ENCODE assay signal across 29 cellular contexts in genomic region chr14:103731916-103732867, GRCh38. TPM values are rescaled to one million over a fixed set of nuclear protein-coding genes. Genes with fewer than 3 reads are reported as not detected.
DNase-seq lines count a peak whose midpoint lies in the region; ATAC-seq, FAIRE-seq and TF ChIP-seq lines count a peak whose summit lies in the region.
"Had no signal": no experiment of that assay in that cellular context is flagged by ENCODE, and none has a peak within 500 bp of the region (broad histone marks: within the 10 kb centered on the region; RNA-seq: fewer than 3 reads in every experiment).

No MANE protein-coding gene starts in this region.

- H3K9me1 ChIP-seq in K562 (ENCODE audit: control insufficient read depth, insufficient read depth, low read length), result no peaks in the 10 kb centered on the region

- H4K20me1 ChIP-seq in H9 (ENCODE audit: control insufficient read depth, insufficient read depth, insufficient read length) (peaks cover 3% of the 10 kb centered on the region), K562 (replicated peaks; ENCODE audit: control insufficient read depth, insufficient read depth, low read length) (no peaks in the 10 kb centered on the region)

- POLR2A ChIA-PET in K562 (lab: Yijun Ruan, JAX), result interaction anchor here (0.6 to 1.0 kb wide), 2 partner anchors 19 to 85 kb away, joined by 3 read pairs; no protein-coding TSS in a partner anchor

- no peak overlapping the region for H3K23ac ChIP-seq in H9 (ENCODE audit: insufficient read length, low read depth, low read length)

- no peaks in the 10 kb centered on the region for H3K9me3 ChIP-seq in H9 (ENCODE audit: control insufficient read depth, low read depth, low read length)
- H3K9me3 ChIP-seq in K562 (replicated peaks; ENCODE audit: control insufficient read depth, insufficient read depth, low read depth, low read length), result no peaks in the 10 kb centered on the region
- H3K9me3 ChIP-seq in spleen, result no peaks in the 10 kb centered on the region
- H3K9me3 ChIP-seq: BLaER1 treated with 17β-estradiol and CSF1 and Interleukin-3, amounts not matched to agents 10 nM and 100 nM; MG63; sigmoid colon; upper lobe of right lung had no signal

- no TSS peak for BruUV-seq in K562 (replicated peaks; lab: Mats Ljungman, UMichigan)

- no peak overlapping the region for H3K4me2 ChIP-seq in H9 (ENCODE audit: insufficient read depth, insufficient read length, low read length)
- no peak overlapping the region for H3K4me2 ChIP-seq in K562 (ENCODE audit: insufficient read depth, low read length)
- H3K4me2 ChIP-seq: BLaER1 treated with 17β-estradiol and CSF1 and Interleukin-3, amounts not matched to agents 10 nM and 100 nM; KMS-11; neural progenitor cell had no signal

- no peaks in the 10 kb centered on the region for H3K27me3 Mint-ChIP-seq in H9 (ENCODE audit: low read depth)
- no peaks in the 10 kb centered on the region for H3K27me3 Mint-ChIP-seq in progenitor cell of endocrine pancreas

- H4K8ac ChIP-seq in H9 (replicated peaks; ENCODE audit: insufficient read length, low read depth, low read length), result no peak overlapping the region

- H3K23me2 ChIP-seq in H9 (ENCODE audit: insufficient read length, low read depth, low read length, poor library complexity, severe bottlenecking), result no peaks in the 10 kb centered on the region

- no peak overlapping the region for H2BK5ac ChIP-seq in H9 (ENCODE audit: insufficient read length, low read length)

- WGBS in H9 (ENCODE audit: extremely low coverage, insufficient read length, low lambda C conversion rate), result no CpG with 5 or more reads among the region's 24 CpGs
- WGBS in K562 (ENCODE audit: insufficient coverage, low coverage, missing lambda C conversion rate), result 95% methylated on average over 15 of the region's 24 CpGs
- WGBS in spleen, 5 donors, result 92 to 96% (median 93%) methylated on average over 13 to 24 of the region's 24 CpGs

- intact Hi-C loops in K562 (cut with micrococcal nuclease) (no loop called here), spleen (cut with DNase I; ENCODE audit: low total_unique reads) (no loop called here)

- no peak for TF ChIP-seq EP300 in K562 (IDR thresholded peaks at IDR 0.05; ENCODE audit: low read length)

- H3K9me3 Mint-ChIP-seq in H9, result no peaks in the 10 kb centered on the region
- H3K9me3 Mint-ChIP-seq in progenitor cell of endocrine pancreas (ENCODE audit: low read depth), result no peaks in the 10 kb centered on the region
- H3K9me3 Mint-ChIP-seq: neural progenitor cell had no signal

- no peak for TF ChIP-seq RAD21 in K562 (CRISPR knock-in tag; conservative IDR thresholded peaks at IDR 0.05 in 1 of 2, IDR thresholded peaks at IDR 0.05 in 1 of 2)

- H2AFZ ChIP-seq in H9 (ENCODE audit: low read length) (no peak overlapping the region), K562 (ENCODE audit: low read depth, low read length) (no peak overlapping the region)
- H2AFZ ChIP-seq: neural progenitor cell had no signal

- H3K4ac ChIP-seq in H9 (ENCODE audit: low read depth, low read length), result no peak overlapping the region

- DNase-seq in H9, result no peak
- DNase-seq in K562 (ENCODE audit: extremely low read depth in 1 of 4, low spot score in 3 of 4), result no peak
- DNase-seq in spleen, result peak; percentile 71
- no peak for DNase-seq in progenitor cell of endocrine pancreas (ENCODE audit: low spot score, unreplicated experiment)
- DNase-seq in anterior cingulate cortex (lab: John Stamatoyannopoulos, UW), result no peak
- DNase-seq in HuH-7.5 (ENCODE audit: low spot score), result no peak
- no peak for DNase-seq in occipital lobe (lab: John Stamatoyannopoulos, UW)
- DNase-seq: activated CD4-positive, alpha-beta T cell treated with anti-CD3 and anti-CD28 coated beads, Interleukin-2, amount 50 U/mL, for 4 hours; activated T-cell treated with anti-CD3 and anti-CD28 coated beads, Interleukin-2, amount 50 U/mL, for 48 hours; central memory CD4-positive, alpha-beta T cell; COR-L47; DMS53; foreskin fibroblast; islet precursor cell; mammary epithelial cell; MG63; NCI-H1105 treated with DMSO at 0.1 percent for 48 hours; NCI-H2029; NCI-H510A treated with DMSO at 0.1 percent for 48 hours; sigmoid colon; stimulated activated CD4-positive, alpha-beta T cell treated with anti-CD3 and anti-CD28 coated beads, Interleukin-4, amount 100 ng/mL, for 24 hours; substantia nigra; T-helper 1 cell had no signal

- H3K4me3 Mint-ChIP-seq in H9, result no peak overlapping the region
- H3K4me3 Mint-ChIP-seq in progenitor cell of endocrine pancreas (ENCODE audit: low read depth), result no peak overlapping the region
- H3K4me3 Mint-ChIP-seq: neural progenitor cell had no signal

- H2BK20ac ChIP-seq in H9 (ENCODE audit: low read depth, low read length, poor library complexity, severe bottlenecking), result no peak overlapping the region

- H3K36me3 ChIP-seq in K562 (ENCODE audit: control insufficient read depth, insufficient read depth, low read length), result peaks cover 50% of the 10 kb centered on the region; the same call in 2 of the 3 replicates
- peaks cover 0 to 99% (median 60%) of the 10 kb centered on the region in 6 donors for H3K36me3 ChIP-seq in spleen
- H3K36me3 ChIP-seq: MG63, neural progenitor cell had no signal

- H4K91ac ChIP-seq in H9 (ENCODE audit: insufficient read length, low read depth, low read length), result peak overlapping the region; percentile 2

- H3K4me3 ChIP-seq in K562, result no peak overlapping the region
- no peak overlapping the region for H3K4me3 ChIP-seq in spleen
- H3K4me3 ChIP-seq: BLaER1 treated with 17β-estradiol and CSF1 and Interleukin-3, amounts not matched to agents 10 nM and 100 nM; MG63; neural progenitor cell; sigmoid colon; upper lobe of right lung had no signal

- TF ChIP-seq POLR2A in K562 (conservative IDR thresholded peaks at IDR 0.05) (no peak), spleen (IDR thresholded peaks at IDR 0.05) (no peak)

- TF ChIP-seq CTCF in H9 (conservative IDR thresholded peaks at IDR 0.05) (no peak), K562 (IDR thresholded peaks at IDR 0.05 in 2 of 3, conservative IDR thresholded peaks at IDR 0.05 in 1 of 3; ENCODE audit: insufficient read depth in 2 of 3, low read depth in 1 of 3, low read length in 3 of 3) (no peak), spleen (IDR thresholded peaks at IDR 0.05 in 8 of 11, conservative IDR thresholded peaks at IDR 0.05 in 3 of 11) (no peak), progenitor cell of endocrine pancreas (IDR thresholded peaks at IDR 0.05; ENCODE audit: unreplicated experiment) (no peak)

- peak overlapping the region in 1 of 3 experiments; percentile 53; a peak in 2 of 7 replicates for H3K27ac Mint-ChIP-seq in H9
- no peak overlapping the region for H3K27ac Mint-ChIP-seq in progenitor cell of endocrine pancreas
- H3K27ac Mint-ChIP-seq: neural progenitor cell had no signal

- H3K27ac ChIP-seq in H9 (ENCODE audit: insufficient read length, low read depth, low read length) (no peak overlapping the region), K562 (ENCODE audit: extremely low read depth, low read depth, low read length) (no peak overlapping the region), layer of hippocampus (ENCODE audit: low read depth, low read length) (peak overlapping the region; percentile 69), spleen (peak overlapping the region in 1 of 8 donors; percentile 30)
- H3K27ac ChIP-seq: BLaER1 treated with 17β-estradiol and CSF1 and Interleukin-3, amounts not matched to agents 10 nM and 100 nM; KMS-11; neural progenitor cell; sigmoid colon; upper lobe of right lung had no signal

- peaks cover 2 to 44% (median 34%) of the 10 kb centered on the region in 3 experiments; a peak in 6 of 7 replicates for H3K36me3 Mint-ChIP-seq in H9 (ENCODE audit: insufficient read depth in 1 of 3, low read depth in 3 of 3)
- peaks cover 22% of the 10 kb centered on the region for H3K36me3 Mint-ChIP-seq in progenitor cell of endocrine pancreas (ENCODE audit: insufficient read depth)

- no peak overlapping the region for H2BK15ac ChIP-seq in H9 (ENCODE audit: low read depth, low read length)

- no peak overlapping the region for H2BK120ac ChIP-seq in H9 (ENCODE audit: low read depth, low read length, poor library complexity, severe bottlenecking)

- no peak overlapping the region for H2BK12ac ChIP-seq in H9 (ENCODE audit: insufficient read length, low read depth, low read length)

- H3K56ac ChIP-seq in H9 (ENCODE audit: insufficient read length, low read depth, low read length), result no peak overlapping the region

- no peak overlapping the region for H3T11ph ChIP-seq in H9 (ENCODE audit: low read length)

- H3K18ac ChIP-seq in H9 (ENCODE audit: insufficient read length, low read depth, low read length), result no peak overlapping the region

- no peak for ATAC-seq in K562
- ATAC-seq: upper lobe of right lung had no signal

- in situ Hi-C loops in K562 (cut with MboI), result no loop called here

- H3K9ac ChIP-seq in H9 (ENCODE audit: extremely low read depth, insufficient read length, low read length), result no peak overlapping the region
- peak overlapping the region in 1 of 2 experiments; percentile 45; a peak in 1 of 4 replicates for H3K9ac ChIP-seq in K562 (ENCODE audit: insufficient read depth in 1 of 2, low read depth in 2 of 2, low read length in 2 of 2)
- H3K9ac ChIP-seq: BLaER1 treated with 17β-estradiol and CSF1 and Interleukin-3, amounts not matched to agents 10 nM and 100 nM; KMS-11; neural progenitor cell had no signal

- H3K79me2 ChIP-seq in H9 (ENCODE audit: insufficient read depth, low read length) (no peaks in the 10 kb centered on the region), K562 (ENCODE audit: control insufficient read depth, insufficient read depth, low read length) (no peaks in the 10 kb centered on the region)

- no peaks in the 10 kb centered on the region for H3K79me1 ChIP-seq in H9 (ENCODE audit: insufficient read depth, low read depth, low read length, poor library complexity, severe bottlenecking)

- H3K4me1 ChIP-seq in H9 (ENCODE audit: insufficient read depth, low read length) (no peaks in the 10 kb centered on the region), K562 (replicated peaks in 1 of 2; ENCODE audit: control insufficient read depth in 2 of 2, insufficient read depth in 2 of 2, low read length in 2 of 2) (peaks cover 10 to 39% of the 10 kb centered on the region in 2 experiments; a peak in 4 of 5 replicates), spleen (peaks cover 0 to 41% (median 18%) of the 10 kb centered on the region in 6 donors)
- H3K4me1 ChIP-seq: BLaER1 treated with 17β-estradiol and CSF1 and Interleukin-3, amounts not matched to agents 10 nM and 100 nM; neural progenitor cell had no signal

- peaks cover 0 to 3% of the 10 kb centered on the region in 2 experiments; a peak in 1 of 4 replicates for H3K4me1 Mint-ChIP-seq in H9
- peaks cover 13% of the 10 kb centered on the region for H3K4me1 Mint-ChIP-seq in progenitor cell of endocrine pancreas (ENCODE audit: low read depth)
- H3K4me1 Mint-ChIP-seq: neural progenitor cell had no signal

- no peaks in the 10 kb centered on the region for H3K27me3 ChIP-seq in H9 (ENCODE audit: insufficient read depth, low read length)
- H3K27me3 ChIP-seq in K562 (ENCODE audit: control insufficient read depth in 2 of 2, insufficient read depth in 2 of 2, low read length in 2 of 2), result no peaks in the 10 kb centered on the region
- H3K27me3 ChIP-seq in layer of hippocampus (ENCODE audit: control insufficient read depth, insufficient read depth, low read length), result no peaks in the 10 kb centered on the region
- no peaks in the 10 kb centered on the region for H3K27me3 ChIP-seq in spleen (replicated peaks in 1 of 7)
- H3K27me3 ChIP-seq: BLaER1 treated with 17β-estradiol and CSF1 and Interleukin-3, amounts not matched to agents 10 nM and 100 nM; MG63; neural progenitor cell; sigmoid colon; upper lobe of right lung had no signal

- CTCF ChIA-PET in K562 (lab: Yijun Ruan, JAX; ENCODE audit: low intra/inter-chr PET ratio), result no interaction called here

- H2AK5ac ChIP-seq in H9 (ENCODE audit: insufficient read length, low read length), result no peak overlapping the region

- no peak for FAIRE-seq in K562 (lab: Jason Lieb, UNC)
- FAIRE-seq: astrocyte had no signal

- no peak overlapping the region for H3K14ac ChIP-seq in H9 (ENCODE audit: insufficient read depth, low read length)

- H4K5ac ChIP-seq in H9 (ENCODE audit: insufficient read length, low read depth, low read length), result no peak overlapping the region

RNA-seq across cellular contexts. Expression of gene ZFYVE21, which starts 16.6 kb away (rescaled TPM):
- total RNA-seq in H9 (2021) (49.7 and 50.5 TPM in 2 replicates), K562 (2014; rRNA removed) (16.3 and 21.1 TPM in 2 replicates), K562 (2014; rRNA removed; fragmentation: Illumina TruSeq; extraction: Trizol) (9.9 and 11.8 TPM in 2 replicates), K562 (2015; rRNA removed; fragmentation: Illumina TruSeq; extraction: Trizol) (15.0 and 15.6 TPM in 2 replicates), K562 (2021) (17.1 and 18.0 TPM in 2 replicates), spleen (10 to 100 TPM; 31.8 to 71.1 (median 47.8) TPM), progenitor cell of endocrine pancreas (47.2 and 52.5 TPM in 2 replicates), occipital lobe (37.7 TPM)
- 79.0 and 151 TPM in 2 replicates for total RNA-seq in K562 (2011; cell fraction: chromatin; rRNA removed; ENCODE audit: low replicate concordance)
- total RNA-seq in K562 (2011; cell fraction: nucleolus; rRNA removed), result 69.2 and 87.8 TPM in 2 replicates
- 66.9 and 68.4 TPM in 2 replicates for total RNA-seq in K562 (2011; cell fraction: nucleoplasm; rRNA removed)
- polyA plus RNA-seq in K562 (2011; rRNA removed) (23.1 and 24.3 TPM in 2 replicates), K562 (2014; fragmentation: Illumina TruSeq; extraction: Trizol) (11.9 and 14.4 TPM in 2 replicates), K562 (2014; fragmentation: Nextera tagmentation; extraction: Ambion mirVana) (1 to 10 TPM in 1 of 2 experiments, under 1 TPM in 1; 0.90 to 2.8 TPM), K562 (2014; rRNA removed) (23.1 and 25.5 TPM in 2 replicates), spleen (10 to 100 TPM; 21.8 to 51.8 (median 24.2) TPM)
- 27.7 and 35.5 TPM in 2 replicates for polyA plus RNA-seq in K562 (2011; cell fraction: cytosol; rRNA removed)
- polyA plus RNA-seq in K562 (2011; cell fraction: nucleus; rRNA removed), result 44.1 and 51.8 TPM in 2 replicates
- 15.8 and 16.8 TPM in 2 replicates for polyA plus RNA-seq in K562 (2012)
- 9.3 and 9.5 TPM in 2 replicates for polyA minus RNA-seq in K562 (2011; rRNA and poly(A)+ RNA removed)
- 17.4 and 20.7 TPM in 2 replicates for polyA minus RNA-seq in K562 (2011; cell fraction: cytosol; rRNA and poly(A)+ RNA removed)
- polyA minus RNA-seq in K562 (2011; cell fraction: nucleus; rRNA and poly(A)+ RNA removed), result 16.2 and 17.8 TPM in 2 replicates

RNA-seq across cellular contexts. Expression of gene XRCC3, which starts 16.9 kb away (rescaled TPM):
- total RNA-seq in H9 (2021) (42.6 and 45.3 TPM in 2 replicates), K562 (2014; rRNA removed) (46.1 and 54.1 TPM in 2 replicates), K562 (2014; rRNA removed; fragmentation: Illumina TruSeq; extraction: Trizol) (30.2 TPM in 2 replicates), K562 (2015; rRNA removed; fragmentation: Illumina TruSeq; extraction: Trizol) (25.7 and 30.3 TPM in 2 replicates), K562 (2021) (38.2 and 41.3 TPM in 2 replicates), spleen (10 to 100 TPM in 6 of 7 donors, 1 to 10 TPM in 1; 9.5 to 20.4 (median 16.7) TPM), progenitor cell of endocrine pancreas (25.7 and 30.2 TPM in 2 replicates), occipital lobe (7.0 TPM)
- 101 and 113 TPM in 2 replicates for total RNA-seq in K562 (2011; cell fraction: chromatin; rRNA removed; ENCODE audit: low replicate concordance)
- total RNA-seq in K562 (2011; cell fraction: nucleolus; rRNA removed), result 61.2 and 62.1 TPM in 2 replicates
- total RNA-seq in K562 (2011; cell fraction: nucleoplasm; rRNA removed), result 38.5 and 51.0 TPM in 2 replicates
- polyA plus RNA-seq in K562 (2011; rRNA removed) (19.0 and 24.3 TPM in 2 replicates), K562 (2014; fragmentation: Illumina TruSeq; extraction: Trizol) (44.5 and 59.3 TPM in 2 replicates), K562 (2014; fragmentation: Nextera tagmentation; extraction: Ambion mirVana) (under 1 TPM; 0.34 to 0.38 TPM), K562 (2014; rRNA removed) (39.9 and 44.1 TPM in 2 replicates), spleen (10 to 100 TPM in 2 of 3 donors, 1 to 10 TPM in 1; 5.9 to 17.6 (median 11.8) TPM)
- 25.1 and 35.1 TPM in 2 replicates for polyA plus RNA-seq in K562 (2011; cell fraction: cytosol; rRNA removed)
- polyA plus RNA-seq in K562 (2011; cell fraction: nucleus; rRNA removed), result 39.2 and 66.6 TPM in 2 replicates
- 27.2 and 37.1 TPM in 2 replicates for polyA plus RNA-seq in K562 (2012)
- 15.4 and 24.3 TPM in 2 replicates for polyA minus RNA-seq in K562 (2011; rRNA and poly(A)+ RNA removed)
- 17.7 and 17.8 TPM in 2 replicates for polyA minus RNA-seq in K562 (2011; cell fraction: cytosol; rRNA and poly(A)+ RNA removed)
- polyA minus RNA-seq in K562 (2011; cell fraction: nucleus; rRNA and poly(A)+ RNA removed), result 19.2 and 19.5 TPM in 2 replicates
